Comparison of ENCODE assay signal across 1 cellular context in genomic region chr1:7379445-7379971, GRCh38.
TF ChIP-seq lines count a peak whose summit lies in the region.

No MANE protein-coding gene starts in this region.

TF ChIP-seq in HEK293, 187 proteins besides CTCF, POLR2A, EP300 and RAD21 (continued from another document):
- TF ChIP-seq BCL6B (tag by site-specific recombination; IDR thresholded peaks at IDR 0.05) (no peak), BCL11A (tag by site-specific recombination; IDR thresholded peaks at IDR 0.05; ENCODE audit: low read depth) (no peak)
